ENCODE assay signal across 15 cellular contexts in the genomic region with DNA sequence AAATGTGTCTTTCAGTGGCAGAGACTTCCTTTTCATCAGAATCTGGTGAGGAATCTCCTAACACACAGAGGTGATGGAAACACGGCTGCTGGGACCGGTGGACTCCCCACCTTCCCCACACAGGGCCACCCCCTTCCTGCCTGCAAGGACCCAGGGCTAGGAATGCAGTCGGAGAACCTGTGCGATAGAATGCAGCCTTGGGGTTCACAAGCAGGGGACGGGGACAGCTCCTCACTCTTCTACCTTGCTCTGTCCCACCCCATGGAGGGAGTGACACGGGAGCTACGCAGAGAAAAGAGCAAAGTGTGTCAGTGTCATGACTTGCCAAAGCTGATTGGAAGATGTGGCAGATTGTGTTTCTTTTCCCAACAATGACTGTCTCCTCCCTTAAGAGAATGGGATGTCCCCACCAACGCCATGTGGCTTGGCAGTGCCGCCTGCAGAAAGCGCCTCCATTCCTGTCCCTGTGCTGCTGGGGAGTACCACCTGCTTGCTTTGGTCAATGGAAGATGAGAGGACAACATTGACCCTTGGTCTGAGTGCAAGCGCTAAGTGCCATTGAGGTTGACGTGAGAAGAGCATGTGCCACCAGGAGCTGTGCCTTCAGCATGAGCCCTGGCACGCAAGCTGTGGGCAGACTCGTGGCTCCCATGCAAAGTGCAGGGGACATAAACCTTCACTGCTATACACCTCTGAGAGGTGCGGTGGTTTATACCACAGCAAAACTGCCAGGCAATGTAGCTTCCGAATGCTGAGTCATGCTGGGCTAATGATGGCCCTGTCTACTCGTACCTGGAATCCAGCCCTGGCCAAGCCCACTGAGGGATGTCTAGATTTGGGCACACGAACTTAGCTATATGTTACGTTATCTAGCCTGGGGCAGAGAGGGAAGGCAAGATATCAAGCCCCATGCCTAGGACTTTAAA. TPM values are rescaled to one million over a fixed set of nuclear protein-coding genes. Genes with fewer than 3 reads are reported as not detected.
DNase-seq lines count a peak whose midpoint lies in the region; ATAC-seq, FAIRE-seq and TF ChIP-seq lines count a peak whose summit lies in the region.
"Had no signal": no experiment of that assay in that cellular context is flagged by ENCODE, and none has a peak within 500 bp of the region (broad histone marks: within the 10 kb centered on the region; RNA-seq: fewer than 3 reads in every experiment).

No MANE protein-coding gene starts in this region.

- intact Hi-C loops in activated naive CD4-positive, alpha-beta T cell treated with anti-CD3 and anti-CD28 coated beads for 36 hours (cut with micrococcal nuclease) = no loop called here
- intact Hi-C loops in upper lobe of right lung (cut with DNase I) = no loop called here

- H2AFZ ChIP-seq in keratinocyte (ENCODE audit: control insufficient read depth, low read length) = no peak overlapping the region

- peak overlapping the region; percentile 44 to 55 for H3K27ac Mint-ChIP-seq in activated naive CD4-positive, alpha-beta T cell treated with anti-CD3 and anti-CD28 coated beads, Interleukin-2, amount 50 U/mL, for 72 hours
- no peak overlapping the region for H3K27ac Mint-ChIP-seq in activated naive CD4-positive, alpha-beta T cell treated with anti-CD3 and anti-CD28 coated beads for 36 hours
- no peak overlapping the region for H3K27ac Mint-ChIP-seq in WTC11

- H3K79me2 ChIP-seq in keratinocyte (ENCODE audit: control insufficient read depth, insufficient read depth, low read length) = no peaks in the 10 kb centered on the region

- H3K4me2 ChIP-seq in keratinocyte (ENCODE audit: control insufficient read depth, extremely low read depth, insufficient read depth, low read depth, low read length) = peak overlapping the region; percentile 23

- dilution Hi-C loops in keratinocyte (cut with MboI; ENCODE audit: extremely low pct_ligation_motif_present, low sequenced_read_pairs) = no loop called here

- no peak overlapping the region for H3K27ac ChIP-seq in keratinocyte (ENCODE audit: control insufficient read depth, insufficient read depth, low read length)
- H3K27ac ChIP-seq in upper lobe of right lung = no peak overlapping the region
- H3K27ac ChIP-seq: ascending aorta, neutrophil had no signal

- H3K36me3 ChIP-seq in keratinocyte (ENCODE audit: control insufficient read depth in 2 of 2, extremely low read depth in 1 of 2, insufficient read depth in 2 of 2, low read length in 2 of 2) (no peaks in the 10 kb centered on the region), upper lobe of right lung (no peaks in the 10 kb centered on the region)
- H3K36me3 ChIP-seq: ascending aorta, neutrophil had no signal

- no peaks in the 10 kb centered on the region for H4K20me1 ChIP-seq in keratinocyte (ENCODE audit: control insufficient read depth, extremely low read depth, insufficient read depth, low read length)

- no peaks in the 10 kb centered on the region for H3K27me3 ChIP-seq in keratinocyte (ENCODE audit: control insufficient read depth, extremely low read depth, insufficient read depth, low read length)
- H3K27me3 ChIP-seq in upper lobe of right lung = no peaks in the 10 kb centered on the region
- H3K27me3 ChIP-seq: ascending aorta, neutrophil had no signal

- peaks cover 42% of the 10 kb centered on the region for H3K4me1 Mint-ChIP-seq in activated naive CD4-positive, alpha-beta T cell treated with anti-CD3 and anti-CD28 coated beads for 36 hours (ENCODE audit: low read depth)
- peaks cover 9% of the 10 kb centered on the region for H3K4me1 Mint-ChIP-seq in WTC11

- POLR2A ChIA-PET in WTC11 (lab: Charles Lee) = no interaction called here

- H3K4me3 ChIP-seq in keratinocyte (ENCODE audit: control insufficient read depth in 2 of 3, extremely low read depth in 1 of 3, insufficient read depth in 2 of 3, low read depth in 1 of 3, low read length in 3 of 3) (no peak overlapping the region), upper lobe of right lung (no peak overlapping the region)
- H3K4me3 ChIP-seq: ascending aorta had no signal

- H3K9me1 ChIP-seq in keratinocyte (ENCODE audit: control insufficient read depth, extremely low read depth, insufficient read depth, low read length) = no peaks in the 10 kb centered on the region

- CTCF ChIA-PET in activated naive CD4-positive, alpha-beta T cell treated with anti-CD3 and anti-CD28 coated beads for 36 hours (lab: Charles Lee) = interaction anchor here (1.3 kb wide), 1 partner anchor 307 kb away, joined by 4 read pairs; no protein-coding TSS in a partner anchor
- CTCF ChIA-PET in WTC11 (lab: Charles Lee) = interaction anchor here (1.0 to 1.3 kb wide), 2 partner anchors 204 to 234 kb away, joined by 3 to 4 read pairs; no protein-coding TSS in a partner anchor

- H3K27me3 Mint-ChIP-seq in activated naive CD4-positive, alpha-beta T cell treated with anti-CD3 and anti-CD28 coated beads for 36 hours (ENCODE audit: low read depth) = no peaks in the 10 kb centered on the region
- no peaks in the 10 kb centered on the region for H3K27me3 Mint-ChIP-seq in WTC11 (ENCODE audit: low read depth)

- no peak overlapping the region for H3K4me3 Mint-ChIP-seq in activated naive CD4-positive, alpha-beta T cell treated with anti-CD3 and anti-CD28 coated beads for 36 hours
- H3K4me3 Mint-ChIP-seq in WTC11 = no peak overlapping the region

- no peak for ATAC-seq in activated naive CD4-positive, alpha-beta T cell treated with anti-CD3 and anti-CD28 coated beads, Interleukin-2, amount 50 U/mL, for 72 hours
- ATAC-seq in WTC11 (no peak), upper lobe of right lung (no peak), GM19324 (IDR thresholded peaks at IDR 0.05; ENCODE audit: low FRiP score, unreplicated experiment) (no peak)
- ATAC-seq: SK-N-SH treated with all-trans-retinoic acid at 6 μM for 48 hours had no signal

- no peak for DNase-seq in activated naive CD4-positive, alpha-beta T cell treated with anti-CD3 and anti-CD28 coated beads, Interleukin-2, amount 50 U/mL, for 72 hours (ENCODE audit: low spot score in 2 of 2)
- DNase-seq in activated naive CD4-positive, alpha-beta T cell treated with anti-CD3 and anti-CD28 coated beads for 36 hours = no peak
- DNase-seq in WTC11 (ENCODE audit: low spot score) (no peak), keratinocyte (ENCODE audit: low read depth, low spot score) (no peak), upper lobe of right lung (peak; percentile 34), AG08396 (ENCODE audit: low spot score) (no peak), D721Med (ENCODE audit: insufficient read length, low spot score) (no peak)
- DNase-seq: activated CD4-positive, alpha-beta T cell treated with anti-CD3 and anti-CD28 coated beads, Interleukin-2, amount 50 U/mL, for 1 hour; midbrain; NCI-H1048 had no signal

- H3K9ac ChIP-seq in keratinocyte (ENCODE audit: control insufficient read depth, extremely low read depth, insufficient read depth, low read length) = no peak overlapping the region

- H3K9me3 ChIP-seq in keratinocyte (ENCODE audit: control insufficient read depth, low read depth, low read length) (no peaks in the 10 kb centered on the region), upper lobe of right lung (no peaks in the 10 kb centered on the region)
- H3K9me3 ChIP-seq: neutrophil had no signal

- H3K36me3 Mint-ChIP-seq in activated naive CD4-positive, alpha-beta T cell treated with anti-CD3 and anti-CD28 coated beads, Interleukin-2, amount 50 U/mL, for 72 hours = peaks cover 9 to 21% of the 10 kb centered on the region in 2 donors
- H3K36me3 Mint-ChIP-seq in activated naive CD4-positive, alpha-beta T cell treated with anti-CD3 and anti-CD28 coated beads for 36 hours (ENCODE audit: low read depth) = peaks cover 9% of the 10 kb centered on the region
- peaks cover 4% of the 10 kb centered on the region; the same call in 1 of the 2 replicates for H3K36me3 Mint-ChIP-seq in WTC11

- H3K4me1 ChIP-seq in keratinocyte (ENCODE audit: control insufficient read depth, extremely low read depth, insufficient read depth, low read length) (peaks cover 18% of the 10 kb centered on the region), upper lobe of right lung (no peaks in the 10 kb centered on the region)
- H3K4me1 ChIP-seq: ascending aorta had no signal

- peaks cover 7 to 10% of the 10 kb centered on the region in 2 donors for H3K9me3 Mint-ChIP-seq in activated naive CD4-positive, alpha-beta T cell treated with anti-CD3 and anti-CD28 coated beads, Interleukin-2, amount 50 U/mL, for 72 hours
- H3K9me3 Mint-ChIP-seq in activated naive CD4-positive, alpha-beta T cell treated with anti-CD3 and anti-CD28 coated beads for 36 hours = peaks cover 18% of the 10 kb centered on the region
- H3K9me3 Mint-ChIP-seq in WTC11 = peaks cover 17% of the 10 kb centered on the region

- TF ChIP-seq CTCF in WTC11 (IDR thresholded peaks at IDR 0.05) (no peak), keratinocyte (optimal IDR thresholded peaks at IDR 0.05 in 1 of 3, IDR thresholded peaks at IDR 0.05 in 1 of 3, conservative IDR thresholded peaks at IDR 0.05 in 1 of 3; ENCODE audit: extremely low read depth in 1 of 3, insufficient read depth in 2 of 3, low read length in 3 of 3) (no peak), upper lobe of right lung (IDR thresholded peaks at IDR 0.05) (no peak), D721Med (IDR thresholded peaks at IDR 0.05; ENCODE audit: insufficient read depth, missing control alignments) (no peak)

- FAIRE-seq in keratinocyte (lab: Jason Lieb, UNC) (no peak), D721Med (lab: Jason Lieb, UNC) (no peak)

TF ChIP-seq in WTC11, 78 proteins besides CTCF, POLR2A, EP300 and RAD21:
- no peak for TF ChIP-seq IRF2 (CRISPR knock-in tag; IDR thresholded peaks at IDR 0.05; ENCODE audit: borderline replicate concordance, low read depth)
- no peak for TF ChIP-seq NR1H2 (CRISPR knock-in tag; IDR thresholded peaks at IDR 0.05)
- TF ChIP-seq NFE2L1 (CRISPR knock-in tag; IDR thresholded peaks at IDR 0.05) = peak; percentile 72; the same call in 1 of the 2 replicates

RNA-seq across cellular contexts. Expression of a gene that starts 41.8 kb away (rescaled TPM):
- total RNA-seq in activated naive CD4-positive, alpha-beta T cell treated with anti-CD3 and anti-CD28 coated beads, Interleukin-2, amount 50 U/mL, for 72 hours = not detected
- total RNA-seq in activated naive CD4-positive, alpha-beta T cell treated with anti-CD3 and anti-CD28 coated beads for 36 hours = under 1 TPM in 1 of 2 experiments, not detected in 1; 0.35 TPM
- 1.1 to 1.4 TPM (median 1.1 TPM) in 3 replicates for total RNA-seq in WTC11 (2021)
- polyA plus RNA-seq in keratinocyte = 1.4 to 2.7 TPM (median 1.5 TPM) in 3 replicates
- polyA plus RNA-seq in keratinocyte (2011; ENCODE audit: low read depth) = 0.19 TPM
- 0.51 and 1.0 TPM in 2 replicates for polyA plus RNA-seq in keratinocyte (2011; cell fraction: cytosol; rRNA removed)
- 0.90 and 1.2 TPM in 2 replicates for polyA plus RNA-seq in keratinocyte (2011; cell fraction: nucleus; rRNA removed)
- polyA plus RNA-seq in keratinocyte (2012; ENCODE audit: low replicate concordance) = 0.31 and 3.1 TPM in 2 replicates
- polyA minus RNA-seq in keratinocyte = 0.74 to 6.2 TPM (median 0.89 TPM) in 3 replicates
- polyA minus RNA-seq in keratinocyte (2011; cell fraction: cytosol; rRNA and poly(A)+ RNA removed) = not detected
- polyA minus RNA-seq in keratinocyte (2011; cell fraction: nucleus; rRNA and poly(A)+ RNA removed) = 0.74 TPM in 1 of 2 replicates, not detected in the other
- 0.23 TPM for total RNA-seq in upper lobe of right lung
- total RNA-seq: ascending aorta, cerebellum had no signal

Comparison
In these comparisons a context has a peak if more than half of its experiments do, and no peak if none do; other contexts are left out.
1. H3K27ac Mint-ChIP-seq: peak in activated naive CD4-positive, alpha-beta T cell treated with anti-CD3 and anti-CD28 coated beads, Interleukin-2, amount 50 U/mL, for 72 hours (2 of 2); none in activated naive CD4-positive, alpha-beta T cell treated with anti-CD3 and anti-CD28 coated beads for 36 hours (single experiment) and WTC11 (single experiment).